Comparison of ENCODE assay signal across 1 cellular context in the genomic region with DNA sequence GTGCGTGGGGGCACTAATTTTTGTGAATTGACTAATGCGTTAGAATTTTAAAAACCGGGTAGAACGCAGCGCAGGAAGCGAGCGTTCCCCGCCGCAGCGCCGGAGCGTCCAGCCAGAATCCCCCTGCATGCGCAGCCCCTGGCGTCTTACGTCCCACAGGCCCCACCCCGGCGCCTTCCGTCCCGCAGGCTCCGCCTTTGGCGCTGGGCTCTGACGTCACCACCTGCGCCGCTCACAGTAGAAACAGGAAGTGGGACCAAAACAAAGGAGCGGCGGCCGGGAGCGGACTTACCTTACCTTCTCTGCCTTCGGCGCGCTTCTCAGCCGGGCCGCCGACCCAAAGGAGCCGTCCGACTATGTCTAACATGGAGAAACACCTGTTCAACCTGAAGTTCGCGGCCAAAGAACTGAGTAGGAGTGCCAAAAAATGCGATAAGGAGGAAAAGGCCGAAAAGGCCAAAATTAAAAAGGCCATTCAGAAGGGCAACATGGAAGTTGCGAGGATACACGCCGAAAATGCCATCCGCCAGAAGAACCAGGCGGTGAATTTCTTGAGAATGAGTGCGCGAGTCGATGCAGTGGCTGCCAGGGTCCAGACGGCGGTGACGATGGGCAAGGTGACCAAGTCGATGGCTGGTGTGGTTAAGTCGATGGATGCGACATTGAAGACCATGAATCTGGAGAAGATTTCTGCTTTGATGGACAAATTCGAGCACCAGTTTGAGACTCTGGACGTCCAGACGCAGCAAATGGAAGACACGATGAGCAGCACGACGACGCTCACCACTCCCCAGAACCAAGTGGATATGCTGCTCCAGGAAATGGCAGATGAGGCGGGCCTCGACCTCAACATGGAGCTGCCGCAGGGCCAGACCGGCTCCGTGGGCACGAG.
TF ChIP-seq lines count a peak whose summit lies in the region.

A gene with protein sequence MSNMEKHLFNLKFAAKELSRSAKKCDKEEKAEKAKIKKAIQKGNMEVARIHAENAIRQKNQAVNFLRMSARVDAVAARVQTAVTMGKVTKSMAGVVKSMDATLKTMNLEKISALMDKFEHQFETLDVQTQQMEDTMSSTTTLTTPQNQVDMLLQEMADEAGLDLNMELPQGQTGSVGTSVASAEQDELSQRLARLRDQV (plus strand): TSS at position 258 of the 892 bp plus-strand sequence. CDS start 99 bp downstream, at position 357.

TF ChIP-seq in HepG2, 621 proteins besides CTCF, POLR2A, EP300 and RAD21 (continued from another document and continues in another):
- TF ChIP-seq MAZ (IDR thresholded peaks at IDR 0.05; ENCODE audit: borderline replicate concordance, low read depth, low read length) (peak; percentile 61; the same call in 1 of the 2 replicates), MAZ (CRISPR knock-in tag; IDR thresholded peaks at IDR 0.05; ENCODE audit: low read depth) (peak; percentile 79), GTF3A (CRISPR knock-in tag; conservative IDR thresholded peaks at IDR 0.05) (peak; percentile 88; the same call in 1 of the 2 replicates), CREB1 (IDR thresholded peaks at IDR 0.05) (peak; percentile 99), CREB1 (CRISPR knock-in tag; IDR thresholded peaks at IDR 0.05) (peak; percentile 99), SRSF4 (IDR thresholded peaks at IDR 0.05; ENCODE audit: low read depth, low read length, poor library complexity, severe bottlenecking) (no peak), EZH2 (conservative IDR thresholded peaks at IDR 0.05; ENCODE audit: low read depth, low read length) (no peak), NFAT5 (CRISPR knock-in tag; IDR thresholded peaks at IDR 0.05) (peak; percentile 56; the same call in 1 of the 2 replicates), ZNF17 (CRISPR knock-in tag; IDR thresholded peaks at IDR 0.05) (no peak), HMGA1 (CRISPR knock-in tag; conservative IDR thresholded peaks at IDR 0.05) (no peak), NCOA2 (CRISPR knock-in tag; IDR thresholded peaks at IDR 0.05) (peak; percentile 49; the same call in 1 of the 2 replicates), PHF8 (CRISPR knock-in tag; IDR thresholded peaks at IDR 0.05) (peak; percentile 91), ZFP1 (CRISPR knock-in tag; IDR thresholded peaks at IDR 0.05) (0 out of 2 replicates have a peak, but pooled peaks have one; percentile 62), ZSCAN25 (CRISPR knock-in tag; IDR thresholded peaks at IDR 0.05) (peak; percentile 37; the same call in 1 of the 2 replicates), MAF1 (CRISPR knock-in tag; IDR thresholded peaks at IDR 0.05; ENCODE audit: borderline replicate concordance) (0 out of 2 replicates have a peak, but pooled peaks have one; percentile 37), SRF (IDR thresholded peaks at IDR 0.05; ENCODE audit: low read depth, low read length) (peak; percentile 90), NFKB2 (CRISPR knock-in tag; IDR thresholded peaks at IDR 0.05; ENCODE audit: borderline replicate concordance) (peak; percentile 93; the same call in 1 of the 2 replicates), ZNF18 (CRISPR knock-in tag; IDR thresholded peaks at IDR 0.05; ENCODE audit: insufficient replicate concordance) (peak; percentile 25), ZBTB1 (CRISPR knock-in tag; IDR thresholded peaks at IDR 0.05; ENCODE audit: borderline replicate concordance) (no peak), ZNF331 (CRISPR knock-in tag; IDR thresholded peaks at IDR 0.05) (peak; percentile 77), ZNF572 (CRISPR knock-in tag; IDR thresholded peaks at IDR 0.05) (no peak), DR1 (CRISPR knock-in tag; IDR thresholded peaks at IDR 0.05) (peak; percentile 68), CCAR2 (optimal IDR thresholded peaks at IDR 0.05; ENCODE audit: low read depth, low read length) (no peak), TAF1 (CRISPR knock-in tag; IDR thresholded peaks at IDR 0.05) (peak; percentile 93), TEAD3 (CRISPR knock-in tag; optimal IDR thresholded peaks at IDR 0.05; ENCODE audit: borderline replicate concordance) (peak; percentile 84), ZSCAN31 (CRISPR knock-in tag; IDR thresholded peaks at IDR 0.05; ENCODE audit: low read depth) (0 out of 2 replicates have a peak, but pooled peaks have one; percentile 10), HNRNPLL (IDR thresholded peaks at IDR 0.05; ENCODE audit: low read depth, low read length, poor library complexity, severe bottlenecking) (peak; percentile 98), ZNF792 (CRISPR knock-in tag; IDR thresholded peaks at IDR 0.05) (peak; percentile 67), ESRRA (CRISPR knock-in tag; IDR thresholded peaks at IDR 0.05; ENCODE audit: low read depth) (no peak), SIN3A (IDR thresholded peaks at IDR 0.05; ENCODE audit: borderline replicate concordance, low read depth, low read length) (peak; percentile 99), ELF3 (CRISPR knock-in tag; IDR thresholded peaks at IDR 0.05) (peak; percentile 93), ZNF3 (CRISPR knock-in tag; IDR thresholded peaks at IDR 0.05) (no peak), ZNF44 (CRISPR knock-in tag; IDR thresholded peaks at IDR 0.05) (0 out of 2 replicates have a peak, but pooled peaks have one; percentile 46), NONO (IDR thresholded peaks at IDR 0.05) (no peak), NONO (CRISPR knock-in tag; conservative IDR thresholded peaks at IDR 0.05) (peak; percentile 56; the same call in 1 of the 2 replicates), NPAS2 (CRISPR knock-in tag; IDR thresholded peaks at IDR 0.05; ENCODE audit: borderline replicate concordance) (no peak), ZNF333 (CRISPR knock-in tag; IDR thresholded peaks at IDR 0.05; ENCODE audit: borderline replicate concordance) (no peak), NRL (CRISPR knock-in tag; IDR thresholded peaks at IDR 0.05; ENCODE audit: borderline replicate concordance) (no peak; the same call in 1 of the 2 replicates), RFXAP (CRISPR knock-in tag; IDR thresholded peaks at IDR 0.05; ENCODE audit: borderline replicate concordance) (peak; percentile 68), HNF1A (IDR thresholded peaks at IDR 0.05; ENCODE audit: low read depth) (no peak), HNF1A (CRISPR knock-in tag; IDR thresholded peaks at IDR 0.05; ENCODE audit: borderline replicate concordance) (peak; percentile 77; the same call in 1 of the 2 replicates), MED13 (CRISPR knock-in tag; IDR thresholded peaks at IDR 0.05) (peak; percentile 34; the same call in 1 of the 2 replicates), ISL2 (CRISPR knock-in tag; IDR thresholded peaks at IDR 0.05) (peak; percentile 63), CBX5 (CRISPR knock-in tag; IDR thresholded peaks at IDR 0.05; ENCODE audit: borderline replicate concordance) (peak; percentile 82; the same call in 1 of the 2 replicates), PPARG (CRISPR knock-in tag; conservative IDR thresholded peaks at IDR 0.05) (peak; percentile 68), ATF1 (CRISPR knock-in tag; IDR thresholded peaks at IDR 0.05) (peak; percentile 99)
- TF ChIP-seq, protein P1, sequence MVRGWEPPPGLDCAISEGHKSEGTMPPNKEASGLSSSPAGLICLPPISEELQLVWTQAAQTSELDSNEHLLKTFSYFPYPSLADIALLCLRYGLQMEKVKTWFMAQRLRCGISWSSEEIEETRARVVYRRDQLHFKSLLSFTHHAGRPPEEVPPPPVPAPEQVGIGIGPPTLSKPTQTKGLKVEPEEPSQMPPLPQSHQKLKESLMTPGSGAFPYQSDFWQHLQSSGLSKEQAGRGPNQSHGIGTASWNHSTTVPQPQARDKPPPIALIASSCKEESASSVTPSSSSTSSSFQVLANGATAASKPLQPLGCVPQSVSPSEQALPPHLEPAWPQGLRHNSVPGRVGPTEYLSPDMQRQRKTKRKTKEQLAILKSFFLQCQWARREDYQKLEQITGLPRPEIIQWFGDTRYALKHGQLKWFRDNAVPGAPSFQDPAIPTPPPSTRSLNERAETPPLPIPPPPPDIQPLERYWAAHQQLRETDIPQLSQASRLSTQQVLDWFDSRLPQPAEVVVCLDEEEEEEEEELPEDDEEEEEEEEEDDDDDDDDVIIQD (CRISPR knock-in tag; IDR thresholded peaks at IDR 0.05; ENCODE audit: low read depth): peak; percentile 17; the same call in 1 of the 2 replicates
- TF ChIP-seq, protein P2, sequence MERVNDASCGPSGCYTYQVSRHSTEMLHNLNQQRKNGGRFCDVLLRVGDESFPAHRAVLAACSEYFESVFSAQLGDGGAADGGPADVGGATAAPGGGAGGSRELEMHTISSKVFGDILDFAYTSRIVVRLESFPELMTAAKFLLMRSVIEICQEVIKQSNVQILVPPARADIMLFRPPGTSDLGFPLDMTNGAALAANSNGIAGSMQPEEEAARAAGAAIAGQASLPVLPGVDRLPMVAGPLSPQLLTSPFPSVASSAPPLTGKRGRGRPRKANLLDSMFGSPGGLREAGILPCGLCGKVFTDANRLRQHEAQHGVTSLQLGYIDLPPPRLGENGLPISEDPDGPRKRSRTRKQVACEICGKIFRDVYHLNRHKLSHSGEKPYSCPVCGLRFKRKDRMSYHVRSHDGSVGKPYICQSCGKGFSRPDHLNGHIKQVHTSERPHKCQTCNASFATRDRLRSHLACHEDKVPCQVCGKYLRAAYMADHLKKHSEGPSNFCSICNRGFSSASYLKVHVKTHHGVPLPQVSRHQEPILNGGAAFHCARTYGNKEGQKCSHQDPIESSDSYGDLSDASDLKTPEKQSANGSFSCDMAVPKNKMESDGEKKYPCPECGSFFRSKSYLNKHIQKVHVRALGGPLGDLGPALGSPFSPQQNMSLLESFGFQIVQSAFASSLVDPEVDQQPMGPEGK (CRISPR knock-in tag; IDR thresholded peaks at IDR 0.05): peak; percentile 73; the same call in 1 of the 2 replicates
